17 cellular contexts compared by ENCODE assay signal in the genomic region with DNA sequence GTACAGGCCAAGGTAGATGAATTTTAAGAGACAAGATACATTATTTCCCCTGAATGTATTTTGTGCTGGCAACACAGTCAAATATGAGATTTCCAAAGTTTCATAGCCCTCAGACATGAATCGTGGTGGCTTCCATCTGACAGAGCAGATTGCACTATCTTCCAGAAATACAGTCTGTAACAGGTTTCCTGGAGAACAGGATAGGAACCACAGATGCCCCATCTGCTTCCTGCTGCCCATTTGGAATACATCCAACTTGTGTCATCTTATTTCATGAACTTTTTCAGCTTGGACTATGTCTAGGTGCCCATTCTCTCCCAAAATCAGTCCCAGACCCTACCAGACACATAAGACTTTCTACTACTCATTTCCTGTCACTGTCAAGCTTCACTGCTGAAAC.
A peak's percentile ranks its signal among the peaks of the same experiment; 100 is the strongest.
DNase-seq lines count a peak whose midpoint lies in the region; ATAC-seq and TF ChIP-seq lines count a peak whose summit lies in the region.
"Had no signal": no experiment of that assay in that cellular context is flagged by ENCODE, and none has a peak within 500 bp of the region (broad histone marks: within the 10 kb centered on the region; RNA-seq: fewer than 3 reads in every experiment).

No MANE protein-coding gene starts in this region.

- no peak for ATAC-seq in GM18867 (IDR thresholded peaks at IDR 0.05; ENCODE audit: unreplicated experiment)

- TF ChIP-seq CTCF in coronary artery (IDR thresholded peaks at IDR 0.05) = no peak

- peak; percentile 8 for DNase-seq in NCI-H1694 treated with DMSO at 0.1 percent for 48 hours (lab: John Stamatoyannopoulos, UW)
- DNase-seq in NCI-H1694 (lab: John Stamatoyannopoulos, UW) = no peak
- DNase-seq in Kasumi-1 (lab: John Stamatoyannopoulos, UW) = peak; percentile 71 to 78
- DNase-seq in cerebellar cortex (ENCODE audit: low spot score) = peak; percentile 91
- DNase-seq in coronary artery (ENCODE audit: low spot score) = no peak
- no peak for DNase-seq in SIG-M5 treated with dmso at 0.1 percent for 504 hours (lab: John Stamatoyannopoulos, UW; ENCODE audit: unreplicated experiment)
- DNase-seq: Calu3, HCEC 1CT, KBM-7, MM.1S, NCI-H2081, NCI-H526, SIG-M5, SK-N-SH, SW 1271 had no signal

- H3K27ac ChIP-seq in coronary artery = no peak overlapping the region
- H3K27ac ChIP-seq: 22Rv1 had no signal

- H3K4me3 ChIP-seq in coronary artery = no peak overlapping the region

Comparison
In these comparisons a context has a peak if more than half of its experiments do, and no peak if none do; other contexts are left out.
1. DNase-seq: peak in NCI-H1694 treated with DMSO at 0.1 percent for 48 hours (single experiment), Kasumi-1 (2 of 2) and cerebellar cortex (single experiment); none in NCI-H1694 (single experiment), coronary artery (single experiment) and SIG-M5 treated with dmso at 0.1 percent for 504 hours (single experiment).